Comparison of ENCODE assay signal across 32 cellular contexts in genomic region chr2:88283886-88284511, GRCh38.
"Had no signal": no experiment of that assay in that cellular context is flagged by ENCODE, and none has a peak within 500 bp of the region (broad histone marks: within the 10 kb centered on the region; RNA-seq: fewer than 3 reads in every experiment).

No MANE protein-coding gene starts in this region.

- FAIRE-seq: endothelial cell of umbilical vein, pancreas, urothelium cell line had no signal

- H3K27me3 ChIP-seq: pancreas had no signal

- H3K27ac Mint-ChIP-seq: immature natural killer cell; naive thymus-derived CD4-positive, alpha-beta T cell; nephron; neural progenitor cell; stimulated activated memory B cell treated with anti-CD40 and anti-IgM and Interleukin-4, amounts not matched to agents 10 μg/mL and 1 μg/mL and 100 μg/mL, for 72 hours had no signal

- H3K27ac ChIP-seq: coronary artery, esophagus muscularis mucosa, neural progenitor cell, pancreas, thoracic aorta, tibial nerve, upper lobe of left lung had no signal

- H3K36me3 ChIP-seq: esophagus muscularis mucosa, neural progenitor cell, pancreas, thoracic aorta, tibial nerve, upper lobe of left lung had no signal

- H3K36me3 Mint-ChIP-seq: immature natural killer cell; naive thymus-derived CD4-positive, alpha-beta T cell; neural progenitor cell; stimulated activated memory B cell treated with anti-CD40 and anti-IgM and Interleukin-4, amounts not matched to agents 10 μg/mL and 1 μg/mL and 100 μg/mL, for 72 hours had no signal

- H3K9me3 Mint-ChIP-seq: immature natural killer cell; neural progenitor cell; stimulated activated memory B cell treated with anti-CD40 and anti-IgM and Interleukin-4, amounts not matched to agents 10 μg/mL and 1 μg/mL and 100 μg/mL, for 72 hours had no signal

- DNase-seq: dermis blood vessel endothelial cell; effector memory CD4-positive, alpha-beta T cell; foreskin melanocyte; hypothalamus; islet precursor cell; kidney glomerular epithelial cell; left colon; left ventricle myocardium superior; mesendoderm; midbrain; naive thymus-derived CD4-positive, alpha-beta T cell; nucleus accumbens; pancreas; stimulated activated CD4-positive, alpha-beta T cell treated with anti-CD3 and anti-CD28 coated beads, Interleukin-12 subunit alpha, Interleukin-12 subunit beta, amount 100 ng/mL, for 4 hours; stimulated activated CD4-positive, alpha-beta T cell treated with anti-CD3 and anti-CD28 coated beads, Interleukin-1b, Interleukin-23, amount 100 ng/mL, for 48 hours; stimulated activated CD4-positive, alpha-beta T cell treated with anti-CD3 and anti-CD28 coated beads, Interleukin-4, amount 100 ng/mL, for 4 hours; stimulated activated naive CD8-positive, alpha-beta T cell treated with anti-CD3 and anti-CD28 coated beads, Interleukin-15, Interleukin-2, amounts not matched to agents 100 U/mL and 50 U/mL, for 24 hours; substantia nigra had no signal

- H3K9me3 ChIP-seq: esophagus muscularis mucosa, pancreas, thoracic aorta, tibial nerve, upper lobe of left lung had no signal

- H2AFZ ChIP-seq: neural progenitor cell had no signal

- H3K4me3 Mint-ChIP-seq: immature natural killer cell; naive thymus-derived CD4-positive, alpha-beta T cell; nephron; neural progenitor cell; stimulated activated memory B cell treated with anti-CD40 and anti-IgM and Interleukin-4, amounts not matched to agents 10 μg/mL and 1 μg/mL and 100 μg/mL, for 72 hours had no signal

- ATAC-seq: left colon; left ventricle myocardium superior; naive thymus-derived CD4-positive, alpha-beta T cell; pancreas; sciatic nerve; stimulated activated memory B cell treated with anti-CD40 and anti-IgM and Interleukin-4, amounts not matched to agents 10 μg/mL and 1 μg/mL and 100 μg/mL, for 72 hours; stimulated activated naive CD8-positive, alpha-beta T cell treated with anti-CD3 and anti-CD28 coated beads, Interleukin-15, Interleukin-2, amounts not matched to agents 100 U/mL and 50 U/mL, for 24 hours had no signal

- H3K4me2 ChIP-seq: neural progenitor cell, smooth muscle cell had no signal

- H3K4me3 ChIP-seq: coronary artery, esophagus muscularis mucosa, lung, neural progenitor cell, pancreas, smooth muscle cell, thoracic aorta, tibial nerve, upper lobe of left lung had no signal

- H3K4me1 ChIP-seq: esophagus muscularis mucosa, pancreas, tibial nerve had no signal

- H3K9ac ChIP-seq: neural progenitor cell had no signal

- H3K4me1 Mint-ChIP-seq: nephron; stimulated activated memory B cell treated with anti-CD40 and anti-IgM and Interleukin-4, amounts not matched to agents 10 μg/mL and 1 μg/mL and 100 μg/mL, for 72 hours had no signal
